ENCODE assay signal across 13 cellular contexts in genomic region chr3:16419640-16420039, GRCh38.
DNase-seq lines count a peak whose midpoint lies in the region; ATAC-seq and TF ChIP-seq lines count a peak whose summit lies in the region.
"Had no signal": no experiment of that assay in that cellular context is flagged by ENCODE, and none has a peak within 500 bp of the region (broad histone marks: within the 10 kb centered on the region; RNA-seq: fewer than 3 reads in every experiment).

No MANE protein-coding gene starts in this region.

- H2BK5ac ChIP-seq in trophoblast cell (ENCODE audit: low read depth, low read length, poor library complexity): no peak overlapping the region

- no peak overlapping the region for H3K4me2 ChIP-seq in trophoblast cell (ENCODE audit: low read length)

- H3K9me3 ChIP-seq in right atrium auricular region: no peaks in the 10 kb centered on the region
- no peaks in the 10 kb centered on the region for H3K9me3 ChIP-seq in adipocyte (ENCODE audit: control insufficient read depth, low read length)
- no peaks in the 10 kb centered on the region for H3K9me3 ChIP-seq in trophoblast cell (ENCODE audit: insufficient read depth, low read depth, low read length)
- H3K9me3 ChIP-seq: esophagus squamous epithelium had no signal

- H3K4me1 ChIP-seq in right atrium auricular region (peaks cover 0 to 26% of the 10 kb centered on the region in 2 donors), adipocyte (ENCODE audit: control insufficient read depth, insufficient read depth, low read length) (peaks cover 31% of the 10 kb centered on the region), trophoblast cell (ENCODE audit: control insufficient read depth in 1 of 2, insufficient read depth in 2 of 2, low read length in 2 of 2) (no peaks in the 10 kb centered on the region)

- no peak overlapping the region for H4K91ac ChIP-seq in trophoblast cell (ENCODE audit: low read depth, low read length)

- H3K79me2 ChIP-seq in trophoblast cell (ENCODE audit: control insufficient read depth, insufficient read depth, low read length, poor library complexity): no peaks in the 10 kb centered on the region

- WGBS in trophoblast cell (ENCODE audit: extremely low coverage, insufficient coverage, insufficient read length): no CpG with 5 or more reads among the region's 3 CpGs

- DNase-seq in Right ventricle myocardium inferior (ENCODE audit: missing footprints) (no peak), right atrium auricular region (ENCODE audit: low spot score) (no peak), adipocyte (ENCODE audit: low read depth) (peak; percentile 33), hepatic stellate cell (ENCODE audit: low spot score) (peak; percentile 52), DMS79 (lab: John Stamatoyannopoulos, UW) (no peak), cortex of kidney (lab: John Stamatoyannopoulos, UW) (no peak), trophoblast cell (no peak)
- DNase-seq: activated CD4-positive, alpha-beta T cell treated with anti-CD3 and anti-CD28 coated beads, Interleukin-2, amount 50 U/mL, for 1 hour; activated gamma-delta T cell; esophagus squamous epithelium; NCI-H2081 treated with DMSO at 0.1 percent for 48 hours had no signal

- H2AK5ac ChIP-seq in trophoblast cell (ENCODE audit: low read length): no peak overlapping the region

- no peak overlapping the region for H3K14ac ChIP-seq in trophoblast cell (ENCODE audit: low read length)

- TF ChIP-seq CTCF in right atrium auricular region (IDR thresholded peaks at IDR 0.05): no peak

- H3K27ac ChIP-seq in right atrium auricular region (no peak overlapping the region), temporal lobe (ENCODE audit: low read depth, low read length) (peak overlapping the region; percentile 17), trophoblast cell (ENCODE audit: low read depth, low read length) (no peak overlapping the region)

- H3K23ac ChIP-seq in trophoblast cell (ENCODE audit: low read length): no peak overlapping the region

- ATAC-seq in Right ventricle myocardium inferior: peak; percentile 29
- ATAC-seq: HepG2 had no signal

- no peak overlapping the region for H2AFZ ChIP-seq in trophoblast cell (ENCODE audit: insufficient read depth, low read length, poor library complexity)

- no peak overlapping the region for H3K9ac ChIP-seq in adipocyte (ENCODE audit: low read length)
- H3K9ac ChIP-seq in trophoblast cell (ENCODE audit: low read length): no peak overlapping the region

- no peak overlapping the region for H4K12ac ChIP-seq in trophoblast cell (ENCODE audit: low read depth, low read length)

- H3K79me1 ChIP-seq in trophoblast cell (ENCODE audit: low read length): no peaks in the 10 kb centered on the region

- H4K8ac ChIP-seq in trophoblast cell (ENCODE audit: low read depth, low read length): no peak overlapping the region

- no peak overlapping the region for H3K4ac ChIP-seq in trophoblast cell (ENCODE audit: low read depth, low read length)

- H3K4me3 ChIP-seq in right atrium auricular region: no peak overlapping the region
- no peak overlapping the region for H3K4me3 ChIP-seq in adipocyte (ENCODE audit: low read length)
- no peak overlapping the region for H3K4me3 ChIP-seq in trophoblast cell (ENCODE audit: low read depth, low read length)
- H3K4me3 ChIP-seq: esophagus squamous epithelium had no signal

- intact Hi-C loops in Right ventricle myocardium inferior (cut with DNase I): no loop called here

- H3K36me3 ChIP-seq in right atrium auricular region: no peaks in the 10 kb centered on the region
- no peaks in the 10 kb centered on the region for H3K36me3 ChIP-seq in adipocyte (ENCODE audit: control insufficient read depth, insufficient read depth, low read length, severe bottlenecking)
- no peaks in the 10 kb centered on the region for H3K36me3 ChIP-seq in trophoblast cell (ENCODE audit: control insufficient read depth in 1 of 2, insufficient read depth in 2 of 2, low read length in 2 of 2)
- H3K36me3 ChIP-seq: esophagus squamous epithelium had no signal

- no peak overlapping the region for H2BK120ac ChIP-seq in trophoblast cell (ENCODE audit: insufficient read depth, low read length, poor library complexity)

- no peak overlapping the region for H3K18ac ChIP-seq in trophoblast cell (ENCODE audit: low read length)

- H3K27me3 ChIP-seq in right atrium auricular region: no peaks in the 10 kb centered on the region
- no peaks in the 10 kb centered on the region for H3K27me3 ChIP-seq in adipocyte (replicated peaks; ENCODE audit: control insufficient read depth, insufficient read depth, low read length)
- H3K27me3 ChIP-seq in trophoblast cell (ENCODE audit: insufficient read depth, low read length): no peaks in the 10 kb centered on the region
- H3K27me3 ChIP-seq: esophagus squamous epithelium had no signal

- H2BK12ac ChIP-seq in trophoblast cell (ENCODE audit: low read length): no peak overlapping the region

Comparison
In these comparisons a context has a peak if more than half of its experiments do, and no peak if none do; other contexts are left out.
1. DNase-seq: peak in adipocyte (single experiment) and hepatic stellate cell (single experiment); none in Right ventricle myocardium inferior (single experiment), right atrium auricular region (single experiment), DMS79 (single experiment), cortex of kidney (single experiment) and trophoblast cell (0 of 2).